19 cellular contexts compared by ENCODE assay signal in the genomic region with DNA sequence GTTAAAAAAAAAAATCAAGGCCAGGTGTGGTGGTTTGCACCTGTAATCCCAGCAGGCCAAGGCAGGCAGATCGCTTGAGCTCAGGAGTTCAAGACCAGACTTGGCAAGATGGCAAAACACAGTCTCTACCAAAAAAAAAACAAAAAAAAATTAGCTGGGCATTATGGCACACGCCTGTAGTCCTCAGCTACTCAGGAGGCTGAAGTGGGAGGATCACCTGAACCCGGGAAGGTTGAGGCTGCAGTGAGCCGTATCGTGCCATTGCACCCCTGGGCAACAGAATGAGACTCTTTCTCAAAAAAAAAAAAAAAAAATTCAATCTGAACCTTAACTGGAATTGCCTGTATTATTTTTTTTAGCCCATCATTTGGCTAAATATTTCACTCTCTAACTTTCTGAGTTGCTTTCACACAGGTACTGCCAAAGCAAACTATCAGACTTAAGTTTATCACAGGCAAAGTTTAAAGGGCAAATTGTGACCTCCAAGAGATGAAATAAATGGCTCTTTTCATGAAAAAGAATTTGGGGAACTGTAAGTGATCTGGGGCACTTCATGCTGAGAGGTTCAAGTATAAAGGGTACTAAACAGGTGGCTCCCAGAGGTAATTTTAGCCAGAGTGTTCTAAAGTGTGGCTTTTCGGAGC.
"Had no signal": no experiment of that assay in that cellular context is flagged by ENCODE, and none has a peak within 500 bp of the region (broad histone marks: within the 10 kb centered on the region; RNA-seq: fewer than 3 reads in every experiment).

No MANE protein-coding gene starts in this region.

- H3K4me1 ChIP-seq: prostate gland, sigmoid colon, stomach, thyroid gland, uterus had no signal

- H3K36me3 Mint-ChIP-seq: activated naive CD4-positive, alpha-beta T cell treated with anti-CD3 and anti-CD28 coated beads, Interleukin-2, amount 50 U/mL, for 24 hours; brain; natural killer cell had no signal

- H3K27ac Mint-ChIP-seq: activated CD4-positive, alpha-beta memory T cell treated with anti-CD3 and anti-CD28 coated beads, Interleukin-2, amount 10 ng/mL, durations not matched to agents 7 days and 5 days; activated naive CD4-positive, alpha-beta T cell treated with anti-CD3 and anti-CD28 coated beads, Interleukin-2, amount 50 U/mL, for 24 hours; brain; dendritic cell treated with granulocyte-macrophage colony-stimulating factor and Interleukin-4, amounts not matched to agents 40 ng/mL and 50 ng/mL, for 4 days; natural killer cell had no signal

- DNase-seq: activated CD4-positive, alpha-beta memory T cell treated with anti-CD3 and anti-CD28 coated beads, Interleukin-2, amount 10 ng/mL, durations not matched to agents 7 days and 5 days; activated effector memory CD4-positive, alpha-beta T cell treated with anti-CD3 and anti-CD28 coated beads, Interleukin-2, amount 50 U/mL, for 16 hours; activated T-cell treated with anti-CD3 and anti-CD28 coated beads, Interleukin-2, amount 50 U/mL, for 4 hours; effector memory CD4-positive, alpha-beta T cell; head of caudate nucleus; mesenchymal stem cell; natural killer cell; nucleus accumbens; sigmoid colon; stimulated activated CD4-positive, alpha-beta T cell treated with anti-CD3 and anti-CD28 coated beads, Interleukin-2, amount 100 ng/mL, for 24 hours; stomach; T-helper 1 cell; thyroid gland; uterus had no signal

- H3K4me3 ChIP-seq: prostate gland, sigmoid colon, stomach, thyroid gland, uterus had no signal

- H3K9me3 ChIP-seq: prostate gland, sigmoid colon, stomach, thyroid gland, uterus had no signal

- ATAC-seq: activated T-cell treated with anti-CD3 and anti-CD28 coated beads, Interleukin-2, amount 50 U/mL, for 4 hours; natural killer cell; SK-N-SH treated with all-trans-retinoic acid at 6 μM for 48 hours had no signal

- H3K27me3 ChIP-seq: sigmoid colon, stomach, thyroid gland, uterus had no signal

- H3K9me3 Mint-ChIP-seq: activated CD4-positive, alpha-beta memory T cell treated with anti-CD3 and anti-CD28 coated beads, Interleukin-2, amount 10 ng/mL, durations not matched to agents 7 days and 5 days; activated naive CD4-positive, alpha-beta T cell treated with anti-CD3 and anti-CD28 coated beads, Interleukin-2, amount 50 U/mL, for 24 hours; activated T-cell treated with anti-CD3 and anti-CD28 coated beads, Interleukin-2, amount 50 U/mL, for 4 hours; brain; dendritic cell treated with granulocyte-macrophage colony-stimulating factor and Interleukin-4, amounts not matched to agents 40 ng/mL and 50 ng/mL, for 4 days; natural killer cell had no signal

- H3K36me3 ChIP-seq: prostate gland, sigmoid colon, stomach, thyroid gland, uterus had no signal

- H3K4me3 Mint-ChIP-seq: activated CD4-positive, alpha-beta memory T cell treated with anti-CD3 and anti-CD28 coated beads, Interleukin-2, amount 10 ng/mL, durations not matched to agents 7 days and 5 days; activated naive CD4-positive, alpha-beta T cell treated with anti-CD3 and anti-CD28 coated beads, Interleukin-2, amount 50 U/mL, for 24 hours; activated T-cell treated with anti-CD3 and anti-CD28 coated beads, Interleukin-2, amount 50 U/mL, for 4 hours; brain; dendritic cell treated with granulocyte-macrophage colony-stimulating factor and Interleukin-4, amounts not matched to agents 40 ng/mL and 50 ng/mL, for 4 days; natural killer cell had no signal

- H3K27ac ChIP-seq: prostate gland, sigmoid colon, stomach, thyroid gland, uterus had no signal

- H3K4me1 Mint-ChIP-seq: activated CD4-positive, alpha-beta memory T cell treated with anti-CD3 and anti-CD28 coated beads, Interleukin-2, amount 10 ng/mL, durations not matched to agents 7 days and 5 days; activated naive CD4-positive, alpha-beta T cell treated with anti-CD3 and anti-CD28 coated beads, Interleukin-2, amount 50 U/mL, for 24 hours; natural killer cell had no signal

- H3K27me3 Mint-ChIP-seq: activated CD4-positive, alpha-beta memory T cell treated with anti-CD3 and anti-CD28 coated beads, Interleukin-2, amount 10 ng/mL, durations not matched to agents 7 days and 5 days; activated naive CD4-positive, alpha-beta T cell treated with anti-CD3 and anti-CD28 coated beads, Interleukin-2, amount 50 U/mL, for 24 hours; brain; dendritic cell treated with granulocyte-macrophage colony-stimulating factor and Interleukin-4, amounts not matched to agents 40 ng/mL and 50 ng/mL, for 4 days had no signal
